11 cellular contexts compared by ENCODE assay signal in the genomic region with DNA sequence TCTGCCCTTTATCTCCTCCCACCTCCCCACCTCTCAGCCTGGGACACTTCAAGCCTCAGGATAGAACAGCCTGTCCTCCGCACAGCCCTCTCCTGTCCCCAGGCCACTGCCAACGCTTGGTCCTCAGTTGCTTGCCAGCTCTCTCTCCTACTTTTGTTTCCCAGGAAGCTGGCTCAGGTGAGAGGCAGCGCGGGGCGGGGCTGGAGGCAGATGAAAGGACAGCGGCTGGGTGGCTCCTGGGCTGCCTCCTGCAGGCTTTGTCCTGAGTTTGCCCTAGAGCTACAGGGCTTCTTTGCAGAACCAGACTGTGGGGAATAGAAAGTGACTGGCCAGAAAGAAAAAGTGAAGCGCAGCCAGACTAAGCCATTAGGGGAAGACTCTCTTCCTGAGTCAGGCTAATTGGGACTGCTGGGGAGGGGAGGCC. TPM values are rescaled to one million over a fixed set of nuclear protein-coding genes. Genes with fewer than 3 reads are reported as not detected.
DNase-seq lines count a peak whose midpoint lies in the region; ATAC-seq, FAIRE-seq and TF ChIP-seq lines count a peak whose summit lies in the region.
"Had no signal": no experiment of that assay in that cellular context is flagged by ENCODE, and none has a peak within 500 bp of the region (broad histone marks: within the 10 kb centered on the region; RNA-seq: fewer than 3 reads in every experiment).

No MANE protein-coding gene starts in this region.

- no peaks in the 10 kb centered on the region for H3K9me3 ChIP-seq in HCT116 (ENCODE audit: control insufficient read depth in 1 of 2, insufficient read depth in 1 of 2, low read depth in 1 of 2, low read length in 2 of 2)
- no peaks in the 10 kb centered on the region for H3K9me3 ChIP-seq in pancreas
- H3K9me3 ChIP-seq in ascending aorta, result no peaks in the 10 kb centered on the region

- intact Hi-C loops in HCT116 (cut with micrococcal nuclease) (no loop called here), pancreas (cut with DNase I) (loop anchor here in 2 of 3 donors (10.0 kb wide), 2 partner anchors 45 to 635 kb away; partner anchors contain the start of gene CDC42EP4 (in 1 of the 2)), ascending aorta (cut with DNase I) (no loop called here)

- H3K9ac ChIP-seq in HCT116 (ENCODE audit: low read length), result no peak overlapping the region

- H3K27me3 ChIP-seq in HCT116 (ENCODE audit: insufficient read depth, low read length) (no peaks in the 10 kb centered on the region), pancreas (no peaks in the 10 kb centered on the region), ascending aorta (no peaks in the 10 kb centered on the region)

- TF ChIP-seq CTCF in HCT116 (IDR thresholded peaks at IDR 0.05 in 2 of 3, conservative IDR thresholded peaks at IDR 0.05 in 1 of 3; ENCODE audit: borderline replicate concordance in 1 of 3, insufficient read depth in 1 of 3, low read depth in 2 of 3, low read length in 2 of 3), result peak; percentile 47 to 54 (median 53); a peak in 4 of 6 replicates
- peak in 1 of 4 donors; percentile 11 for TF ChIP-seq CTCF in pancreas (IDR thresholded peaks at IDR 0.05)
- no peak for TF ChIP-seq CTCF in ascending aorta (IDR thresholded peaks at IDR 0.05)

- no peak for FAIRE-seq in pancreas (lab: Jason Lieb, UNC)

- peak; percentile 77 for TF ChIP-seq RAD21 in HCT116 (IDR thresholded peaks at IDR 0.05; ENCODE audit: low read depth)

- no peaks in the 10 kb centered on the region for H3K36me3 ChIP-seq in HCT116 (ENCODE audit: control insufficient read depth in 1 of 2, insufficient read depth in 2 of 2, low read length in 2 of 2)
- no peaks in the 10 kb centered on the region for H3K36me3 ChIP-seq in pancreas
- H3K36me3 ChIP-seq in ascending aorta, result no peaks in the 10 kb centered on the region

- no peaks in the 10 kb centered on the region for H3K9me2 ChIP-seq in HCT116 (ENCODE audit: insufficient read depth)

- no peaks in the 10 kb centered on the region for H3K79me2 ChIP-seq in HCT116 (ENCODE audit: insufficient read depth, low read length)

- H3K4me1 ChIP-seq in HCT116 (ENCODE audit: control insufficient read depth in 1 of 2, insufficient read depth in 2 of 2, low read length in 2 of 2), result peaks cover 14 to 29% of the 10 kb centered on the region in 2 experiments
- H3K4me1 ChIP-seq in pancreas, result peaks cover 0 to 9% (median 0%) of the 10 kb centered on the region in 3 donors
- H3K4me1 ChIP-seq in ascending aorta, result no peaks in the 10 kb centered on the region

- H3K4me3 ChIP-seq in HCT116 (replicated peaks in 1 of 2; ENCODE audit: low read depth in 1 of 2, low read length in 2 of 2), result peak overlapping the region; percentile 1 to 36; a peak in 2 of 4 replicates
- no peak overlapping the region for H3K4me3 ChIP-seq in pancreas
- no peak overlapping the region for H3K4me3 ChIP-seq in ascending aorta

- no peaks in the 10 kb centered on the region for H4K20me1 ChIP-seq in HCT116 (ENCODE audit: insufficient read depth)

- peak overlapping the region; percentile 2; the same call in 1 of the 2 replicates for H3K27ac ChIP-seq in HCT116 (ENCODE audit: low read depth, low read length)
- H3K27ac ChIP-seq in pancreas, result peak overlapping the region; percentile 16 to 67 (median 42)
- no peak overlapping the region for H3K27ac ChIP-seq in ascending aorta

- DNase-seq in HCT116 (ENCODE audit: low read depth, low spot score) (peak; percentile 59), NCI-H69 (lab: John Stamatoyannopoulos, UW) (peak; percentile 98), pancreas (peak; percentile 80 to 94 (median 86)), ascending aorta (ENCODE audit: low spot score in 2 of 2) (no peak), KBM-7 (no peak)
- DNase-seq: activated gamma-delta T cell treated with Interleukin-2 at 50 U/mL for 16 hours; DMS 273 treated with DMSO at 0.1 percent for 48 hours; effector memory CD8-positive, alpha-beta T cell had no signal

- RAD21 ChIA-PET in HCT116 (lab: Charles Lee; ENCODE audit: low non-redundant PET in 1 of 2, low total read pairs in 2 of 2, uncharacterized antibody in 2 of 2, unreplicated experiment in 2 of 2), result interaction anchor here (0.6 to 1.1 kb wide), 6 partner anchors 10 to 105 kb away, joined by 3 to 4 read pairs (median 3); no protein-coding TSS in a partner anchor

- CTCF ChIA-PET in HCT116 (lab: Charles Lee), result interaction anchor here (1.1 to 2.0 kb wide), 6 partner anchors 10 to 803 kb away, joined by 3 to 10 read pairs (median 7); no protein-coding TSS in a partner anchor

- H3K4me2 ChIP-seq in HCT116 (ENCODE audit: low read length), result peak overlapping the region; percentile 71

- POLR2A ChIA-PET in HCT116 (lab: Charles Lee), result interaction anchor here (0.7 to 1.4 kb wide), 4 partner anchors 21 to 104 kb away, joined by 3 to 6 read pairs (median 4); no protein-coding TSS in a partner anchor

- TF ChIP-seq POLR2A in HCT116 (IDR thresholded peaks at IDR 0.05; ENCODE audit: borderline replicate concordance, extremely low read depth, insufficient read depth, insufficient read length), result no peak

- 8 to 15% methylated on average over 7 of the region's 7 CpGs for WGBS in pancreas, 2 donors

- BruUV-seq in HCT116 (replicated peaks; lab: Mats Ljungman, UMichigan), result no TSS peak

- peak overlapping the region; percentile 62 for H2AFZ ChIP-seq in HCT116 (ENCODE audit: low read depth, low read length, poor library complexity, severe bottlenecking)

- in situ Hi-C loops in KBM-7 (cut with MboI; ENCODE audit: low pct_unique_long_range_greater_than_20kb, low sequenced_read_pairs), result loop anchor here (25.0 kb wide), 3 partner anchors 98 to 798 kb away; partner anchors contain the start of gene CPSF4L

- ATAC-seq in HCT116 (peak; percentile 96), esophagus mucosa (peak; percentile 61), pancreas (peak; percentile 81 to 92 (median 89)), GM21786 (IDR thresholded peaks at IDR 0.05; ENCODE audit: unreplicated experiment) (no peak), GM18868 (IDR thresholded peaks at IDR 0.05; ENCODE audit: unreplicated experiment) (no peak)
- ATAC-seq: effector memory CD8-positive, alpha-beta T cell had no signal

TF ChIP-seq in HCT116, 20 proteins besides CTCF, POLR2A, EP300 and RAD21 (continues in another document):
- TF ChIP-seq JUND (IDR thresholded peaks at IDR 0.05) (no peak), ZBTB33 (IDR thresholded peaks at IDR 0.05; ENCODE audit: extremely low read depth, insufficient replicate concordance, low read length) (no peak), SIN3A (IDR thresholded peaks at IDR 0.05; ENCODE audit: low read depth) (no peak), ZNF274 (IDR thresholded peaks at IDR 0.05; ENCODE audit: low read depth, low read length) (no peak), ELF1 (IDR thresholded peaks at IDR 0.05; ENCODE audit: borderline replicate concordance, low read depth) (no peak), POLR2AphosphoS5 (IDR thresholded peaks at IDR 0.05; ENCODE audit: low read depth, low read length) (peak; percentile 46; the same call in 1 of the 2 replicates), REST (IDR thresholded peaks at IDR 0.05; ENCODE audit: low read depth) (no peak), EZH2 (IDR thresholded peaks at IDR 0.05) (no peak), TCF7L2 (IDR thresholded peaks at IDR 0.05; ENCODE audit: borderline replicate concordance, extremely low read depth, insufficient read depth, insufficient read length) (peak; percentile 99), YY1 (IDR thresholded peaks at IDR 0.05; ENCODE audit: extremely low read depth, insufficient replicate concordance, low read depth, low read length) (peak; percentile 34), MAX (IDR thresholded peaks at IDR 0.05) (no peak)

RNA-seq across cellular contexts. Expression of gene CDC42EP4, which starts 48.2 kb away (rescaled TPM):
- total RNA-seq in HCT116 (2021; ENCODE audit: unreplicated experiment), result 54.9 TPM
- 43.4 and 51.6 TPM in 2 replicates for polyA plus RNA-seq in HCT116 (2012)
- 25.9 TPM for total RNA-seq in esophagus mucosa
- 10 to 100 TPM; 43.2 to 56.2 (median 46.9) TPM for total RNA-seq in pancreas
- 10 to 100 TPM; 24.2 to 28.9 TPM for polyA plus RNA-seq in pancreas
- total RNA-seq in ascending aorta, result 104 TPM

Comparison
In these comparisons a context has a peak if more than half of its experiments do, and no peak if none do; other contexts are left out.
1. ATAC-seq: peak in HCT116 (single experiment), esophagus mucosa (single experiment) and pancreas (4 of 4); none in GM21786 (single experiment) and GM18868 (single experiment).
2. DNase-seq: peak in HCT116 (single experiment), NCI-H69 (single experiment) and pancreas (6 of 6); none in ascending aorta (0 of 2) and KBM-7 (single experiment).
3. H3K27ac ChIP-seq: peak in HCT116 (single experiment) and pancreas (4 of 4); none in ascending aorta (0 of 2).
4. H3K4me3 ChIP-seq: peak in HCT116 (2 of 2); none in pancreas (0 of 4) and ascending aorta (0 of 2).
5. CTCF ChIP-seq: peak in HCT116 (3 of 3); none in ascending aorta (0 of 3).
6. intact Hi-C loops: an anchor here in pancreas (10.0 kb wide); none called in HCT116 and ascending aorta.